In the genomic region with DNA sequence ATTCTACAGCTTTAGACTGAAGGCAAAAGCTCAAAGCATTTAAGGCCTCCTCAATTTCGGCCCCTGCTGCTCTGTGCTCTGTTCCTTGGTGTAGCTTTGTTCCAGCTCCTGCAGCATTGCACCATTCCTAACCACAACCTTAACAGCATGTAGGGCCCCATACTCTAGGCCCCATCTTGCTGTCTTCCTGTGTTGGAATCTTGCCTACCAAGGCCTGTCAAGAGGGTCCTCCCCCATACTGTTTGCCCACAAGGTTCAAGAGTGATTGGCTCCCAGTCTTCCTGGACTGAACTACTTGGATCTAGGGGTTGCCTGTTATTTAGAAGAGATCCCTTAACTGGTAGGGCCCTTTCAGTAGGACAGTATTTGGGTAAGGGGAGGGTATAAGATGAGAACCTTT, we compare ENCODE assay signal across 9 cellular contexts. TPM values are rescaled to one million over a fixed set of nuclear protein-coding genes. Genes with fewer than 3 reads are reported as not detected.
DNase-seq lines count a peak whose midpoint lies in the region; ATAC-seq, FAIRE-seq and TF ChIP-seq lines count a peak whose summit lies in the region.
"Had no signal": no experiment of that assay in that cellular context is flagged by ENCODE, and none has a peak within 500 bp of the region (broad histone marks: within the 10 kb centered on the region; RNA-seq: fewer than 3 reads in every experiment).

No MANE protein-coding gene starts in this region.

- H3K79me1 ChIP-seq in trophoblast cell (ENCODE audit: low read length) = peaks cover 10% of the 10 kb centered on the region

- no peak overlapping the region for H2BK120ac ChIP-seq in trophoblast cell (ENCODE audit: insufficient read depth, low read length, poor library complexity)

- no peaks in the 10 kb centered on the region for H3K27me3 Mint-ChIP-seq in T-helper 2 cell treated with Interferon-gamma antibody and Interleukin-4, amounts not matched to agents 5 μg/mL and 100 μg/mL, for 36 hours (ENCODE audit: low read depth)

- H2BK12ac ChIP-seq in trophoblast cell (ENCODE audit: low read length) = no peak overlapping the region

- peak overlapping the region; percentile 79 for H3K27ac ChIP-seq in GM12878 (ENCODE audit: control insufficient read depth, insufficient read depth)
- no peak overlapping the region for H3K27ac ChIP-seq in trophoblast cell (ENCODE audit: low read depth, low read length)

- in situ Hi-C loops in GM12878 (cut with MboI) = no loop called here

- no peak overlapping the region for H4K91ac ChIP-seq in trophoblast cell (ENCODE audit: low read depth, low read length)

- H3K4me1 Mint-ChIP-seq in T-helper 2 cell treated with Interferon-gamma antibody and Interleukin-4, amounts not matched to agents 5 μg/mL and 100 μg/mL, for 36 hours (ENCODE audit: low read depth) = peaks cover 26% of the 10 kb centered on the region

- H3K9ac ChIP-seq in GM12878 (ENCODE audit: control insufficient read depth, insufficient read depth, low read length) (peak overlapping the region; percentile 95), trophoblast cell (ENCODE audit: low read length) (peak overlapping the region; percentile 43)

- H3K27me3 ChIP-seq in GM12878 (replicated peaks in 1 of 2; ENCODE audit: control insufficient read depth in 2 of 2, insufficient read depth in 2 of 2, low read length in 1 of 2) (no peaks in the 10 kb centered on the region), trophoblast cell (ENCODE audit: insufficient read depth, low read length) (no peaks in the 10 kb centered on the region)

- H3K4ac ChIP-seq in trophoblast cell (ENCODE audit: low read depth, low read length) = no peak overlapping the region

- CTCF ChIA-PET in GM12878 (lab: Yijun Ruan, JAX) = interaction anchor here (0.6 to 4.4 kb wide), 12 partner anchors 9 to 156 kb away, joined by 3 to 35 read pairs (median 6); a partner anchor contains a TSS

- H3K27ac Mint-ChIP-seq in T-helper 2 cell treated with Interferon-gamma antibody and Interleukin-4, amounts not matched to agents 5 μg/mL and 100 μg/mL, for 36 hours = peak overlapping the region; percentile 65

- H2BK5ac ChIP-seq in trophoblast cell (ENCODE audit: low read depth, low read length, poor library complexity) = no peak overlapping the region

- 62% methylated on average over 1 of the region's 1 CpG for WGBS in GM12878 (ENCODE audit: insufficient coverage, insufficient replicate concordance, low lambda C conversion rate, missing lambda C conversion rate)
- WGBS in trophoblast cell (ENCODE audit: extremely low coverage, insufficient coverage, insufficient read length) = no CpG with 5 or more reads among the region's 1 CpG

- H3K4me3 ChIP-seq in GM12878 (peak overlapping the region; percentile 97), trophoblast cell (ENCODE audit: low read depth, low read length) (no peak overlapping the region)

- peak overlapping the region; percentile 74 for H3K4me3 Mint-ChIP-seq in T-helper 2 cell treated with Interferon-gamma antibody and Interleukin-4, amounts not matched to agents 5 μg/mL and 100 μg/mL, for 36 hours

- no peak overlapping the region for H3K23ac ChIP-seq in trophoblast cell (ENCODE audit: low read length)

- TF ChIP-seq EP300 in GM12878 (IDR thresholded peaks at IDR 0.05; ENCODE audit: borderline replicate concordance in 1 of 2, control insufficient read depth in 1 of 2, low read depth in 2 of 2, low read length in 2 of 2) = no peak

- no peak; the same call in 1 of the 2 replicates for TF ChIP-seq POLR2A in GM12878 (IDR thresholded peaks at IDR 0.05; ENCODE audit: low read depth, low read length)

- no peak for ATAC-seq in GM12878

- no peak overlapping the region for H3K18ac ChIP-seq in trophoblast cell (ENCODE audit: low read length)

- peaks cover 55% of the 10 kb centered on the region for H3K79me2 ChIP-seq in GM12878 (ENCODE audit: control insufficient read depth, insufficient read depth, low read length)
- peaks cover 10% of the 10 kb centered on the region for H3K79me2 ChIP-seq in trophoblast cell (ENCODE audit: control insufficient read depth, insufficient read depth, low read length, poor library complexity)

- H3K36me3 ChIP-seq in GM12878 (ENCODE audit: control insufficient read depth in 2 of 2, insufficient read depth in 2 of 2, low read length in 1 of 2) = peaks cover 24 to 39% of the 10 kb centered on the region in 2 experiments
- peaks cover 43 to 63% of the 10 kb centered on the region in 2 experiments for H3K36me3 ChIP-seq in trophoblast cell (ENCODE audit: control insufficient read depth in 1 of 2, insufficient read depth in 2 of 2, low read length in 2 of 2)

- H4K12ac ChIP-seq in trophoblast cell (ENCODE audit: low read depth, low read length) = no peak overlapping the region

- POLR2A ChIA-PET in GM12878 (lab: Charles Lee) = interaction anchor here (0.6 to 2.4 kb wide), 4 partner anchors 23 to 157 kb away, joined by 3 to 22 read pairs (median 4); a partner anchor contains a TSS

- H4K8ac ChIP-seq in trophoblast cell (ENCODE audit: low read depth, low read length) = no peak overlapping the region

- no peak for TF ChIP-seq RAD21 in GM12878 (IDR thresholded peaks at IDR 0.05; ENCODE audit: insufficient read depth, low read depth, low read length)

- H3K14ac ChIP-seq in trophoblast cell (ENCODE audit: low read length) = no peak overlapping the region

- H2AK5ac ChIP-seq in trophoblast cell (ENCODE audit: low read length) = no peak overlapping the region

- H2AFZ ChIP-seq in GM12878 (ENCODE audit: control insufficient read depth, low read depth, low read length) (no peak overlapping the region), trophoblast cell (ENCODE audit: insufficient read depth, low read length, poor library complexity) (no peak overlapping the region)

- no peak for FAIRE-seq in GM12878 (lab: Jason Lieb, UNC)

- peaks cover 13% of the 10 kb centered on the region for H3K4me1 ChIP-seq in GM12878 (ENCODE audit: control insufficient read depth, insufficient read depth, low read length)
- peaks cover 7 to 14% of the 10 kb centered on the region in 2 experiments for H3K4me1 ChIP-seq in trophoblast cell (ENCODE audit: control insufficient read depth in 1 of 2, insufficient read depth in 2 of 2, low read length in 2 of 2)

- RAD21 ChIA-PET in GM12878 (lab: Charles Lee; ENCODE audit: unreplicated experiment) = interaction anchor here (0.8 to 5.4 kb wide), 6 partner anchors 10 to 224 kb away, joined by 3 to 82 read pairs (median 4); a partner anchor contains a TSS

- peaks cover 65% of the 10 kb centered on the region for H3K36me3 Mint-ChIP-seq in T-helper 2 cell treated with Interferon-gamma antibody and Interleukin-4, amounts not matched to agents 5 μg/mL and 100 μg/mL, for 36 hours (ENCODE audit: low read depth)

- intact Hi-C loops in GM12878 (cut with micrococcal nuclease; ENCODE audit: unreplicated experiment) = no loop called here

- H3K9me3 ChIP-seq in GM12878 (replicated peaks; ENCODE audit: control insufficient read depth, insufficient read depth, low read length) (no peaks in the 10 kb centered on the region; the same call in 2 of the 3 replicates), trophoblast cell (ENCODE audit: insufficient read depth, low read depth, low read length) (peaks cover 2% of the 10 kb centered on the region)

- H3K4me2 ChIP-seq in GM12878 (ENCODE audit: control insufficient read depth, insufficient read depth) = peak overlapping the region; percentile 97
- H3K4me2 ChIP-seq in trophoblast cell (ENCODE audit: low read length) = peak overlapping the region; percentile 5

- SMC1A ChIA-PET in GM12878 (lab: Charles Lee; ENCODE audit: uncharacterized antibody, unreplicated experiment) = interaction anchor here (0.9 to 2.6 kb wide), 8 partner anchors 11 to 94 kb away, joined by 3 to 23 read pairs (median 5); a partner anchor contains a TSS

- no TSS peak for BruUV-seq in GM12878 (replicated peaks; lab: Mats Ljungman, UMichigan)

- TF ChIP-seq CTCF in GM12878 (IDR thresholded peaks at IDR 0.05 in 2 of 3, conservative IDR thresholded peaks at IDR 0.05 in 1 of 3; ENCODE audit: control insufficient read depth in 2 of 3, extremely low read depth in 1 of 3, insufficient read depth in 1 of 3, low read depth in 3 of 3, low read length in 3 of 3) = no peak

- DNase-seq in T-helper 2 cell treated with Interferon-gamma antibody and Interleukin-4, amounts not matched to agents 5 μg/mL and 100 μg/mL, for 36 hours (ENCODE audit: low spot score) = no peak
- no peak for DNase-seq in T-helper 2 cell
- DNase-seq in NOMO-1 treated with DMSO at 0.1 percent for 48 hours (lab: John Stamatoyannopoulos, UW; ENCODE audit: unreplicated experiment) = peak; percentile 81
- no peak for DNase-seq in GM12878 (ENCODE audit: low read depth, low spot score)
- no peak for DNase-seq in trophoblast cell
- DNase-seq in GM03348 (ENCODE audit: low spot score) = no peak
- no peak for DNase-seq in NCI-H526 (lab: John Stamatoyannopoulos, UW)
- DNase-seq in SK-N-DZ (ENCODE audit: low spot score) = no peak
- DNase-seq: NCI-H69 had no signal

- H4K20me1 ChIP-seq in GM12878 (ENCODE audit: control insufficient read depth, insufficient read depth) = peaks cover 6% of the 10 kb centered on the region

- H3K9me3 Mint-ChIP-seq in T-helper 2 cell treated with Interferon-gamma antibody and Interleukin-4, amounts not matched to agents 5 μg/mL and 100 μg/mL, for 36 hours = no peaks in the 10 kb centered on the region

RNA-seq across cellular contexts. Expression of a gene that starts 26.8 kb away (rescaled TPM):
- 149 and 160 TPM in 2 replicates for total RNA-seq in GM12878 (2013; cell fraction: nucleolus; rRNA removed)
- total RNA-seq in GM12878 (2014; rRNA removed) (59.4 and 61.3 TPM in 2 replicates), GM12878 (2014; rRNA removed; fragmentation: Illumina TruSeq; extraction: Trizol) (25.6 and 29.7 TPM in 2 replicates), GM12878 (2021) (87.4 and 93.7 TPM in 2 replicates)
- polyA plus RNA-seq in GM12878 (2011; ENCODE audit: low read depth) = 30.3 TPM
- polyA plus RNA-seq in GM12878 (2011; rRNA removed) (33.3 and 82.6 TPM in 2 replicates), GM12878 (2014; fragmentation: Illumina TruSeq; extraction: Trizol) (15.4 and 27.3 TPM in 2 replicates), GM12878 (2014; fragmentation: Nextera tagmentation; extraction: Ambion mirVana) (10 to 100 TPM in 1 of 2 experiments, 1 to 10 TPM in 1; 8.9 to 29.2 TPM), GM12878 (2014; rRNA removed) (48.8 and 58.4 TPM in 2 replicates), GM12878 (2016; fragmentation: Nextera tagmentation; extraction: Ambion mirVana) (10 to 100 TPM; 83.6 to 94.4 TPM)
- polyA plus RNA-seq in GM12878 (2011; cell fraction: cytosol; rRNA removed) = 82.4 and 108 TPM in 2 replicates
- polyA plus RNA-seq in GM12878 (2011; cell fraction: nucleus; rRNA removed) = 175 and 207 TPM in 2 replicates
- 53.6 and 60.7 TPM in 2 replicates for polyA plus RNA-seq in GM12878 (2012)
- 96.8 and 119 TPM in 2 replicates for polyA minus RNA-seq in GM12878 (2011; rRNA and poly(A)+ RNA removed)
- 62.9 and 70.0 TPM in 2 replicates for polyA minus RNA-seq in GM12878 (2011; cell fraction: cytosol; rRNA and poly(A)+ RNA removed)
- polyA minus RNA-seq in GM12878 (2011; cell fraction: nucleus; rRNA and poly(A)+ RNA removed) = 41.5 and 63.6 TPM in 2 replicates
- 202 and 233 TPM in 2 replicates for polyA plus RNA-seq in trophoblast cell (2013)
- polyA plus RNA-seq in SK-N-DZ (2014; cell fraction: cytosol; rRNA removed) = 1.1 and 2.8 TPM in 2 replicates
- polyA plus RNA-seq in SK-N-DZ (2014; cell fraction: nucleus; rRNA removed) = 1.2 and 2.4 TPM in 2 replicates

RNA-seq across cellular contexts. Expression of a gene that starts 49.9 kb away (rescaled TPM):
- total RNA-seq in GM12878 (2013; cell fraction: nucleolus; rRNA removed) = 0.15 TPM in 1 of 2 replicates, not detected in the other
- total RNA-seq in GM12878 (2014; rRNA removed) (0.06 and 0.11 TPM in 2 replicates), GM12878 (2014; rRNA removed; fragmentation: Illumina TruSeq; extraction: Trizol) (not detected in 2 replicates), GM12878 (2021) (0.05 and 0.16 TPM in 2 replicates)
- 1.4 TPM for polyA plus RNA-seq in GM12878 (2011; ENCODE audit: low read depth)
- polyA plus RNA-seq in GM12878 (2011; rRNA removed) (0.07 TPM in 1 of 2 replicates, not detected in the other), GM12878 (2014; fragmentation: Illumina TruSeq; extraction: Trizol) (0.01 and 0.13 TPM in 2 replicates), GM12878 (2014; fragmentation: Nextera tagmentation; extraction: Ambion mirVana) (under 1 TPM; 0.11 to 0.27 TPM), GM12878 (2014; rRNA removed) (0.08 TPM in 1 of 2 replicates, not detected in the other), GM12878 (2016; fragmentation: Nextera tagmentation; extraction: Ambion mirVana) (1 to 10 TPM; 1.0 to 1.3 TPM)
- polyA plus RNA-seq in GM12878 (2011; cell fraction: cytosol; rRNA removed) = 0.04 and 0.18 TPM in 2 replicates
- 0.12 and 0.15 TPM in 2 replicates for polyA plus RNA-seq in GM12878 (2011; cell fraction: nucleus; rRNA removed)
- 0.44 and 0.54 TPM in 2 replicates for polyA plus RNA-seq in GM12878 (2012)
- 0.31 TPM in 1 of 2 replicates, not detected in the other for polyA minus RNA-seq in GM12878 (2011; rRNA and poly(A)+ RNA removed)
- not detected in 2 replicates for polyA minus RNA-seq in GM12878 (2011; cell fraction: cytosol; rRNA and poly(A)+ RNA removed)
- 0.12 and 0.19 TPM in 2 replicates for polyA minus RNA-seq in GM12878 (2011; cell fraction: nucleus; rRNA and poly(A)+ RNA removed)
- polyA plus RNA-seq in trophoblast cell (2013) = 0.15 and 0.17 TPM in 2 replicates
- polyA plus RNA-seq in SK-N-DZ (2014; cell fraction: cytosol; rRNA removed) = 1.5 and 2.3 TPM in 2 replicates
- polyA plus RNA-seq in SK-N-DZ (2014; cell fraction: nucleus; rRNA removed) = 1.9 and 3.0 TPM in 2 replicates
